ENCODE assay signal across 17 cellular contexts in the genomic region with DNA sequence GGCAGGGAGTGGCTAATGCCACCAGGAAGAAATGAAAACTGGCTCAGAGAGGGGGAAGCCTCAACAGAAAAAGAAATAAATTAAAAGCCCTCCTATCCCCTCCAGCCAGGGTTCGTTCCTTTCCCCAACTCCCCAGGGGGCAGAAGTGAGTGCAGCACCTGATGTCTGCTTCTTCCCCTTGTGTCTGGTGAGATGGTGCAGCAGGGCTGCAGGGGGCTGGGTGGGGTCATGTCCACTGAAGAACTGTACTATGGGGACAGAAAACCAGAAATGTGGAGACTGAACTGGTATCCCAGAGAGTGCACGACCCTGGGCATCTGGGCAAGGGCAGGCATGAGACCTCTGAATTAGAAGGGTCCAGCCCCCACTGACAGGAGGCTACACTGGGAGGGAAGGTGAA. TPM values are rescaled to one million over a fixed set of nuclear protein-coding genes. Genes with fewer than 3 reads are reported as not detected.
DNase-seq lines count a peak whose midpoint lies in the region; ATAC-seq, FAIRE-seq and TF ChIP-seq lines count a peak whose summit lies in the region.
"Had no signal": no experiment of that assay in that cellular context is flagged by ENCODE, and none has a peak within 500 bp of the region (broad histone marks: within the 10 kb centered on the region; RNA-seq: fewer than 3 reads in every experiment).

No MANE protein-coding gene starts in this region.

- no peak for TF ChIP-seq CTCF in HFFc6 (IDR thresholded peaks at IDR 0.05)
- no peak for TF ChIP-seq CTCF in astrocyte (IDR thresholded peaks at IDR 0.05; ENCODE audit: insufficient read depth, low read depth, low read length)
- TF ChIP-seq CTCF in neural progenitor cell (IDR thresholded peaks at IDR 0.05) = no peak

- no peak overlapping the region for H3K4me3 ChIP-seq in astrocyte (ENCODE audit: insufficient read depth, low read depth, low read length)
- peak overlapping the region; percentile 17 for H3K4me3 ChIP-seq in neural progenitor cell
- H3K4me3 ChIP-seq: BLaER1 treated with 17β-estradiol and CSF1 and Interleukin-3, amounts not matched to agents 10 nM and 100 nM; right atrium auricular region; SJCRH30 had no signal

- H3K27ac ChIP-seq in astrocyte (ENCODE audit: low read depth, low read length) (no peak overlapping the region), neural progenitor cell (peak overlapping the region; percentile 59)
- H3K27ac ChIP-seq: BLaER1 treated with 17β-estradiol and CSF1 and Interleukin-3, amounts not matched to agents 10 nM and 100 nM; right atrium auricular region; SJCRH30 had no signal

- no peak overlapping the region for H2AFZ ChIP-seq in astrocyte (ENCODE audit: low read depth, low read length)
- H2AFZ ChIP-seq in neural progenitor cell (replicated peaks) = no peak overlapping the region

- peaks cover 46% of the 10 kb centered on the region for H3K4me1 Mint-ChIP-seq in HFFc6 (ENCODE audit: low read depth)
- H3K4me1 Mint-ChIP-seq in astrocyte (ENCODE audit: low read depth, unreplicated experiment) = peaks cover 21% of the 10 kb centered on the region
- peaks cover 10% of the 10 kb centered on the region for H3K4me1 Mint-ChIP-seq in neural progenitor cell

- no peaks in the 10 kb centered on the region for H3K9me3 ChIP-seq in astrocyte (ENCODE audit: insufficient read depth, low read depth, low read length)
- H3K9me3 ChIP-seq in neural progenitor cell (ENCODE audit: low read depth) = no peaks in the 10 kb centered on the region
- H3K9me3 ChIP-seq: BLaER1 treated with 17β-estradiol and CSF1 and Interleukin-3, amounts not matched to agents 10 nM and 100 nM; right atrium auricular region; SJCRH30 had no signal

- H3F3A ChIP-seq in neural progenitor cell (ENCODE audit: low read depth) = peaks cover 50% of the 10 kb centered on the region

- FAIRE-seq in astrocyte (lab: Jason Lieb, UNC) = no peak
- FAIRE-seq: H1 had no signal

- H3K79me2 ChIP-seq in astrocyte (ENCODE audit: insufficient read depth, low read length) (peaks cover 15% of the 10 kb centered on the region), neural progenitor cell (ENCODE audit: low read depth) (peaks cover 19% of the 10 kb centered on the region)

- no peak for ATAC-seq in GM19395 (IDR thresholded peaks at IDR 0.05; ENCODE audit: unreplicated experiment)
- ATAC-seq: left ventricle myocardium superior, natural killer cell had no signal

- peaks cover 18% of the 10 kb centered on the region for H4K20me1 ChIP-seq in astrocyte (ENCODE audit: insufficient read depth, low read length)
- H4K20me1 ChIP-seq in neural progenitor cell (ENCODE audit: low read depth) = peaks cover 16% of the 10 kb centered on the region

- H3K4me3 Mint-ChIP-seq in HFFc6 (no peak overlapping the region), astrocyte (ENCODE audit: unreplicated experiment) (peak overlapping the region; percentile 9), neural progenitor cell (no peak overlapping the region)
- H3K4me3 Mint-ChIP-seq: activated CD4-positive, alpha-beta memory T cell treated with anti-CD3 and anti-CD28 coated beads for 36 hours; natural killer cell had no signal

- H3K36me3 ChIP-seq in astrocyte (ENCODE audit: insufficient read depth, low read length) (peaks cover 12% of the 10 kb centered on the region), neural progenitor cell (no peaks in the 10 kb centered on the region)

- H3K36me3 Mint-ChIP-seq in HFFc6 (ENCODE audit: low read depth) = peaks cover 33% of the 10 kb centered on the region
- H3K36me3 Mint-ChIP-seq in astrocyte (ENCODE audit: low read depth, unreplicated experiment) = peaks cover 33% of the 10 kb centered on the region
- H3K36me3 Mint-ChIP-seq in neural progenitor cell = peaks cover 36% of the 10 kb centered on the region
- H3K36me3 Mint-ChIP-seq: natural killer cell had no signal

- H3K4me1 ChIP-seq in astrocyte (ENCODE audit: insufficient read depth, low read length) (peaks cover 13% of the 10 kb centered on the region), neural progenitor cell (peaks cover 29% of the 10 kb centered on the region)
- H3K4me1 ChIP-seq: right atrium auricular region, SJCRH30 had no signal

- no peak for DNase-seq in HFFc6
- DNase-seq in astrocyte (ENCODE audit: low read depth) = no peak
- no peak for DNase-seq in neural progenitor cell (ENCODE audit: low spot score)
- DNase-seq in RPMI8226 = no peak
- DNase-seq in SKM-1 (lab: John Stamatoyannopoulos, UW; ENCODE audit: unreplicated experiment) = no peak
- DNase-seq: activated CD4-positive, alpha-beta memory T cell treated with anti-CD3 and anti-CD28 coated beads for 36 hours; activated gamma-delta T cell; effector CD4-positive, alpha-beta T cell; left ventricle myocardium superior; natural killer cell; SJCRH30; stimulated activated CD8-positive, alpha-beta memory T cell treated with anti-CD3 and anti-CD28 coated beads, Interleukin-4, amount 100 ng/mL, for 48 hours; trophoblast cell had no signal

- H3K27me3 ChIP-seq in astrocyte (ENCODE audit: insufficient read depth, low read length) (no peaks in the 10 kb centered on the region), neural progenitor cell (no peaks in the 10 kb centered on the region)
- H3K27me3 ChIP-seq: BLaER1 treated with 17β-estradiol and CSF1 and Interleukin-3, amounts not matched to agents 10 nM and 100 nM; right atrium auricular region; SJCRH30 had no signal

- H3K27ac Mint-ChIP-seq in HFFc6 = peak overlapping the region; percentile 14; the same call in 1 of the 2 replicates
- H3K27ac Mint-ChIP-seq in astrocyte (ENCODE audit: unreplicated experiment) = no peak overlapping the region
- no peak overlapping the region for H3K27ac Mint-ChIP-seq in neural progenitor cell
- H3K27ac Mint-ChIP-seq: activated CD4-positive, alpha-beta memory T cell treated with anti-CD3 and anti-CD28 coated beads for 36 hours had no signal

- H3K27me3 Mint-ChIP-seq in HFFc6 (ENCODE audit: insufficient read depth) (peaks cover 9% of the 10 kb centered on the region), astrocyte (ENCODE audit: low read depth, unreplicated experiment) (no peaks in the 10 kb centered on the region), neural progenitor cell (ENCODE audit: insufficient read depth, low read depth) (peaks cover 3% of the 10 kb centered on the region)
- H3K27me3 Mint-ChIP-seq: activated CD4-positive, alpha-beta memory T cell treated with anti-CD3 and anti-CD28 coated beads for 36 hours had no signal

- H3K9me3 Mint-ChIP-seq in HFFc6 (no peaks in the 10 kb centered on the region), astrocyte (ENCODE audit: unreplicated experiment) (peaks cover 2% of the 10 kb centered on the region), neural progenitor cell (no peaks in the 10 kb centered on the region)
- H3K9me3 Mint-ChIP-seq: activated CD4-positive, alpha-beta memory T cell treated with anti-CD3 and anti-CD28 coated beads for 36 hours; natural killer cell had no signal

- H3K9ac ChIP-seq in astrocyte (ENCODE audit: low read length) (no peak overlapping the region), neural progenitor cell (no peak overlapping the region)

- no peak overlapping the region for H3K4me2 ChIP-seq in astrocyte (ENCODE audit: low read length)
- peak overlapping the region; percentile 7 for H3K4me2 ChIP-seq in neural progenitor cell

RNA-seq across cellular contexts. Expression of a gene that starts 4.0 kb away (rescaled TPM):
- total RNA-seq in HFFc6 (2021; fragmentation: NEBNext Ultra II Directional; extraction: Animal tissue kit (Norgen Biotek cat#: 25700)) = 1 to 10 TPM; 3.5 to 4.4 (median 3.7) TPM
- total RNA-seq in astrocyte (10.4 and 13.3 TPM in 2 replicates), neural progenitor cell (ENCODE audit: low replicate concordance) (3.8 and 16.1 TPM in 2 replicates)

RNA-seq across cellular contexts. Expression of a gene that starts 7.5 kb away (rescaled TPM):
- total RNA-seq in HFFc6 (2021; fragmentation: NEBNext Ultra II Directional; extraction: Animal tissue kit (Norgen Biotek cat#: 25700)) = 100 to 1,000 TPM in 5 of 6 experiments, 10 to 100 TPM in 1; 88.8 to 114 (median 104) TPM
- 94.8 and 98.1 TPM in 2 replicates for total RNA-seq in astrocyte
- 46.9 and 105 TPM in 2 replicates for total RNA-seq in neural progenitor cell (ENCODE audit: low replicate concordance)

RNA-seq across cellular contexts. Expression of a gene that starts 9.9 kb away (rescaled TPM):
- total RNA-seq in HFFc6 (2021; fragmentation: NEBNext Ultra II Directional; extraction: Animal tissue kit (Norgen Biotek cat#: 25700)) = 10 to 100 TPM; 30.0 to 37.4 (median 34.7) TPM
- total RNA-seq in astrocyte = 59.0 and 60.0 TPM in 2 replicates
- total RNA-seq in neural progenitor cell (ENCODE audit: low replicate concordance) = 129 and 169 TPM in 2 replicates

RNA-seq across cellular contexts. Expression of a gene that starts 14.4 kb away (rescaled TPM):
- 10 to 100 TPM; 15.9 to 21.7 (median 18.6) TPM for total RNA-seq in HFFc6 (2021; fragmentation: NEBNext Ultra II Directional; extraction: Animal tissue kit (Norgen Biotek cat#: 25700))
- 25.6 and 33.0 TPM in 2 replicates for total RNA-seq in astrocyte
- total RNA-seq in neural progenitor cell (ENCODE audit: low replicate concordance) = 18.6 and 38.2 TPM in 2 replicates

RNA-seq across cellular contexts. Expression of a gene that starts 15.7 kb away (rescaled TPM):
- total RNA-seq in HFFc6 (2021; fragmentation: NEBNext Ultra II Directional; extraction: Animal tissue kit (Norgen Biotek cat#: 25700)) = 1 to 10 TPM; 6.2 to 7.6 (median 6.5) TPM
- total RNA-seq in astrocyte (7.5 and 9.9 TPM in 2 replicates), neural progenitor cell (ENCODE audit: low replicate concordance) (1.1 and 1.4 TPM in 2 replicates)
